ENCODE assay signal across 9 cellular contexts in the genomic region with DNA sequence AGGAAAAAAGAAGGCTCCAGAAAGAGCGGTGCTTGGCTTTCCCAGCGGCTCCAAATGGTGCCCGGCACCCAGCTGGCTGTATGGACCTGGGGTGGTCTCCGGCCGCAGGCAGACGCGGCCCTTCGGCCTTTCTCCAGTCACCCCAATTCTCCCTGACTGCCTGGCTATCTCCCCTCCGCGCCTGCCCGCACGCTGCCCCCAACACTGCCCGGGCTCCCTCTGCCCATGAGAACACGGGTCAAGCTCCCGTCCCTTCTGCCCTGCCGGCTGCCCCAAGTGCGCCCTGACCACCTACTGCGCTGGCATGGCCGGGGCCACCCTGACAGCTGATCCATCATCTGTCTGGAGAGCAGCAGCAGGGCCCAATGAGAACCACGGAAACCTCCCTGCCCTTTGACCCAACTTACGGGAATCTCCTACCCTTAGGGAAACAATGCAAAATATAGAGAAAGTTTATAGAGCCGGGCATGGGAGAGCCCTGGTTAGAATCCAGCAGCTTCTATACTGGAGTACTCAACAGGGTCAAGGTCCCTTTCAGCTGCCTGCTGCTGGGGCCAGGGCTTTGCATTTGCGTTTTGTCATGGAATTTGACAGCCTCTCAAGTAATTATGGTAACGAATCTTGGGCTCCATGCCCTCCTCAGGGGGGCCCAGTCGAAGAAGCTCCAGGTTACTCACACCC. TPM values are rescaled to one million over a fixed set of nuclear protein-coding genes. Genes with fewer than 3 reads are reported as not detected.
A peak's percentile ranks its signal among the peaks of the same experiment; 100 is the strongest.
DNase-seq lines count a peak whose midpoint lies in the region; ATAC-seq and TF ChIP-seq lines count a peak whose summit lies in the region.
"Had no signal": no experiment of that assay in that cellular context is flagged by ENCODE, and none has a peak within 500 bp of the region (broad histone marks: within the 10 kb centered on the region; RNA-seq: fewer than 3 reads in every experiment).

No MANE protein-coding gene starts in this region.

- no peaks in the 10 kb centered on the region for H3K36me3 Mint-ChIP-seq in activated naive CD8-positive, alpha-beta T cell
- peaks cover 10% of the 10 kb centered on the region for H3K36me3 Mint-ChIP-seq in activated naive CD8-positive, alpha-beta T cell treated with anti-CD3 and anti-CD28 coated beads, Interleukin-2, amount 50 U/mL, for 24 hours (ENCODE audit: low read depth)
- H3K36me3 Mint-ChIP-seq in naive thymus-derived CD4-positive, alpha-beta T cell: peaks cover 0 to 6% (median 3%) of the 10 kb centered on the region in 5 donors

- intact Hi-C loops in esophagus muscularis mucosa (cut with DNase I) (no loop called here), uterus (cut with DNase I; ENCODE audit: low total_unique reads) (no loop called here)
- intact Hi-C loops in naive thymus-derived CD4-positive, alpha-beta T cell (cut with micrococcal nuclease): loop anchor here (2.0 to 10.0 kb wide), 4 partner anchors 38 to 546 kb away; a partner anchor contains a TSS

- H3K36me3 ChIP-seq in esophagus muscularis mucosa (peaks cover 0 to 5% (median 0%) of the 10 kb centered on the region in 4 donors), uterus (no peaks in the 10 kb centered on the region)
- H3K36me3 ChIP-seq in naive thymus-derived CD4-positive, alpha-beta T cell (ENCODE audit: control insufficient read depth in 2 of 3, insufficient read depth in 3 of 3, low read length in 3 of 3): no peaks in the 10 kb centered on the region

- H3K27ac Mint-ChIP-seq in activated naive CD8-positive, alpha-beta T cell: no peak overlapping the region
- no peak overlapping the region for H3K27ac Mint-ChIP-seq in activated naive CD8-positive, alpha-beta T cell treated with anti-CD3 and anti-CD28 coated beads, Interleukin-2, amount 50 U/mL, for 24 hours
- peak overlapping the region in 5 of 9 donors; percentile 8 to 95 (median 56) for H3K27ac Mint-ChIP-seq in naive thymus-derived CD4-positive, alpha-beta T cell
- H3K27ac Mint-ChIP-seq in stimulated activated naive CD8-positive, alpha-beta T cell treated with anti-CD3 and anti-CD28 coated beads, Interleukin-15, amount 100 ng/mL, for 72 hours: no peak overlapping the region

- H3K4me3 ChIP-seq in esophagus muscularis mucosa (peak overlapping the region; percentile 66 to 79 (median 66)), uterus (peak overlapping the region; percentile 15 to 32)
- peak overlapping the region; percentile 62 for H3K4me3 ChIP-seq in naive thymus-derived CD4-positive, alpha-beta T cell (ENCODE audit: low read length)

- H3K27me3 Mint-ChIP-seq in activated naive CD8-positive, alpha-beta T cell: no peaks in the 10 kb centered on the region
- no peaks in the 10 kb centered on the region for H3K27me3 Mint-ChIP-seq in activated naive CD8-positive, alpha-beta T cell treated with anti-CD3 and anti-CD28 coated beads, Interleukin-2, amount 50 U/mL, for 24 hours
- H3K27me3 Mint-ChIP-seq in naive thymus-derived CD4-positive, alpha-beta T cell: no peaks in the 10 kb centered on the region
- H3K27me3 Mint-ChIP-seq in stimulated activated naive CD8-positive, alpha-beta T cell treated with anti-CD3 and anti-CD28 coated beads, Interleukin-15, amount 100 ng/mL, for 72 hours: no peaks in the 10 kb centered on the region

- TF ChIP-seq POLR2A in esophagus muscularis mucosa (IDR thresholded peaks at IDR 0.05; ENCODE audit: low read depth): no peak
- TF ChIP-seq POLR2A in uterus (IDR thresholded peaks at IDR 0.05): no peak

- no peaks in the 10 kb centered on the region for H3K9me3 Mint-ChIP-seq in activated naive CD8-positive, alpha-beta T cell (ENCODE audit: low read depth)
- H3K9me3 Mint-ChIP-seq in activated naive CD8-positive, alpha-beta T cell treated with anti-CD3 and anti-CD28 coated beads, Interleukin-2, amount 50 U/mL, for 24 hours: no peaks in the 10 kb centered on the region
- peaks cover 0 to 3% (median 0%) of the 10 kb centered on the region in 11 donors for H3K9me3 Mint-ChIP-seq in naive thymus-derived CD4-positive, alpha-beta T cell
- no peaks in the 10 kb centered on the region for H3K9me3 Mint-ChIP-seq in stimulated activated naive CD8-positive, alpha-beta T cell treated with anti-CD3 and anti-CD28 coated beads, Interleukin-15, amount 100 ng/mL, for 72 hours

- POLR2A ChIA-PET in naive thymus-derived CD4-positive, alpha-beta T cell (lab: Charles Lee): interaction anchor here (0.6 to 5.5 kb wide), 13 partner anchors 7 to 155 kb away, joined by 3 to 69 read pairs (median 4); a partner anchor contains a TSS

- peaks cover 17% of the 10 kb centered on the region for H3K4me1 Mint-ChIP-seq in activated naive CD8-positive, alpha-beta T cell (ENCODE audit: low read depth)
- H3K4me1 Mint-ChIP-seq in activated naive CD8-positive, alpha-beta T cell treated with anti-CD3 and anti-CD28 coated beads, Interleukin-2, amount 50 U/mL, for 24 hours: peaks cover 17% of the 10 kb centered on the region
- peaks cover 10 to 24% (median 20%) of the 10 kb centered on the region in 7 donors for H3K4me1 Mint-ChIP-seq in naive thymus-derived CD4-positive, alpha-beta T cell
- H3K4me1 Mint-ChIP-seq in stimulated activated naive CD8-positive, alpha-beta T cell treated with anti-CD3 and anti-CD28 coated beads, Interleukin-15, amount 100 ng/mL, for 72 hours: peaks cover 40% of the 10 kb centered on the region

- H3K4me1 ChIP-seq in esophagus muscularis mucosa (peaks cover 17 to 32% (median 25%) of the 10 kb centered on the region in 4 donors), uterus (no peaks in the 10 kb centered on the region)
- peaks cover 6 to 7% of the 10 kb centered on the region in 2 donors for H3K4me1 ChIP-seq in naive thymus-derived CD4-positive, alpha-beta T cell (ENCODE audit: control insufficient read depth in 2 of 2, insufficient read depth in 2 of 2, low read length in 2 of 2)

- H3K27ac ChIP-seq in esophagus muscularis mucosa (replicated peaks in 1 of 4) (peak overlapping the region; percentile 80 to 91 (median 90)), uterus (peak overlapping the region; percentile 93 to 97)
- H3K27ac ChIP-seq in naive thymus-derived CD4-positive, alpha-beta T cell (ENCODE audit: low read depth, low read length): no peak overlapping the region

- no peak for ATAC-seq in activated naive CD8-positive, alpha-beta T cell treated with anti-CD3 and anti-CD28 coated beads, Interleukin-2, amount 50 U/mL, for 24 hours
- no peak for ATAC-seq in naive thymus-derived CD4-positive, alpha-beta T cell
- ATAC-seq in HG03097 (IDR thresholded peaks at IDR 0.05; ENCODE audit: low FRiP score, unreplicated experiment): no peak
- ATAC-seq in stimulated activated naive CD8-positive, alpha-beta T cell treated with anti-CD3 and anti-CD28 coated beads, Interleukin-15, amount 100 ng/mL, for 72 hours: no peak
- no peak for ATAC-seq in HG02759 (IDR thresholded peaks at IDR 0.05; ENCODE audit: unreplicated experiment)

- no peak for TF ChIP-seq EP300 in esophagus muscularis mucosa (IDR thresholded peaks at IDR 0.05)

- TF ChIP-seq CTCF in esophagus muscularis mucosa (IDR thresholded peaks at IDR 0.05) (no peak), uterus (IDR thresholded peaks at IDR 0.05) (no peak)

- H3K4me3 Mint-ChIP-seq in activated naive CD8-positive, alpha-beta T cell: peak overlapping the region; percentile 32
- H3K4me3 Mint-ChIP-seq in activated naive CD8-positive, alpha-beta T cell treated with anti-CD3 and anti-CD28 coated beads, Interleukin-2, amount 50 U/mL, for 24 hours: no peak overlapping the region
- H3K4me3 Mint-ChIP-seq in naive thymus-derived CD4-positive, alpha-beta T cell: peak overlapping the region in 5 of 10 donors; percentile 9 to 87 (median 84)
- peak overlapping the region in 1 of 2 donors; percentile 44 for H3K4me3 Mint-ChIP-seq in stimulated activated naive CD8-positive, alpha-beta T cell treated with anti-CD3 and anti-CD28 coated beads, Interleukin-15, amount 100 ng/mL, for 72 hours

- no peaks in the 10 kb centered on the region for H3K9me3 ChIP-seq in esophagus muscularis mucosa
- H3K9me3 ChIP-seq in naive thymus-derived CD4-positive, alpha-beta T cell (ENCODE audit: control insufficient read depth in 2 of 3, low read length in 3 of 3): no peaks in the 10 kb centered on the region
- H3K9me3 ChIP-seq in uterus: no peaks in the 10 kb centered on the region

- WGBS in esophagus muscularis mucosa: 54% methylated on average over 24 of the region's 25 CpGs

- no peaks in the 10 kb centered on the region for H3K27me3 ChIP-seq in esophagus muscularis mucosa
- no peaks in the 10 kb centered on the region for H3K27me3 ChIP-seq in naive thymus-derived CD4-positive, alpha-beta T cell (ENCODE audit: control insufficient read depth in 2 of 2, insufficient read depth in 2 of 2, low read length in 2 of 2)
- H3K27me3 ChIP-seq in uterus: no peaks in the 10 kb centered on the region

- no peak for DNase-seq in activated naive CD8-positive, alpha-beta T cell treated with anti-CD3 and anti-CD28 coated beads, Interleukin-2, amount 50 U/mL, for 24 hours
- no peak for DNase-seq in esophagus muscularis mucosa (ENCODE audit: extremely low spot score)
- no peak for DNase-seq in naive thymus-derived CD4-positive, alpha-beta T cell
- DNase-seq in uterus: peak; percentile 46 to 49
- DNase-seq in stimulated activated naive CD8-positive, alpha-beta T cell treated with anti-CD3 and anti-CD28 coated beads, Interleukin-15, amount 100 ng/mL, for 72 hours: no peak
- DNase-seq: NCI-H82 had no signal

- CTCF ChIA-PET in naive thymus-derived CD4-positive, alpha-beta T cell (lab: Charles Lee): interaction anchor here (1.3 to 1.6 kb wide), 2 partner anchors 10 to 26 kb away, joined by 6 to 7 read pairs; a partner anchor contains a TSS

RNA-seq across cellular contexts. Expression of a gene that starts 1.2 kb away (rescaled TPM):
- 10 to 100 TPM; 34.9 to 49.4 (median 40.4) TPM for total RNA-seq in esophagus muscularis mucosa
- 10 to 100 TPM; 37.6 to 63.7 (median 50.9) TPM for total RNA-seq in naive thymus-derived CD4-positive, alpha-beta T cell
- polyA plus RNA-seq in naive thymus-derived CD4-positive, alpha-beta T cell: 10 to 100 TPM; 22.2 to 31.1 TPM
- total RNA-seq in uterus: 10 to 100 TPM in 2 of 4 donors, 1 to 10 TPM in 2; 5.1 to 55.9 (median 15.4) TPM

RNA-seq across cellular contexts. Expression of a gene that starts 26.8 kb away (rescaled TPM):
- total RNA-seq in esophagus muscularis mucosa (10 to 100 TPM; 24.5 to 44.9 (median 38.1) TPM), uterus (10 to 100 TPM in 3 of 4 donors, 1 to 10 TPM in 1; 9.1 to 62.8 (median 32.7) TPM)
- total RNA-seq in naive thymus-derived CD4-positive, alpha-beta T cell: 10 to 100 TPM; 11.7 to 22.7 (median 19.0) TPM
- 10 to 100 TPM; 35.0 to 58.7 TPM for polyA plus RNA-seq in naive thymus-derived CD4-positive, alpha-beta T cell

RNA-seq across cellular contexts. Expression of a gene that starts 29.4 kb away (rescaled TPM):
- total RNA-seq in esophagus muscularis mucosa: 10 to 100 TPM; 22.0 to 43.8 (median 27.3) TPM
- total RNA-seq in naive thymus-derived CD4-positive, alpha-beta T cell: 10 to 100 TPM; 35.4 to 74.3 (median 52.7) TPM
- 1 to 10 TPM; 3.9 to 6.2 TPM for polyA plus RNA-seq in naive thymus-derived CD4-positive, alpha-beta T cell
- total RNA-seq in uterus: 10 to 100 TPM; 15.5 to 69.6 (median 23.8) TPM

RNA-seq across cellular contexts. Expression of a gene that starts 30.2 kb away (rescaled TPM):
- total RNA-seq in esophagus muscularis mucosa (10 to 100 TPM; 12.0 to 18.3 (median 17.3) TPM), uterus (10 to 100 TPM in 3 of 4 donors, 1 to 10 TPM in 1; 2.6 to 30.0 (median 18.3) TPM)
- total RNA-seq in naive thymus-derived CD4-positive, alpha-beta T cell: 10 to 100 TPM; 29.6 to 45.5 (median 38.8) TPM
- 10 to 100 TPM; 19.6 to 26.4 TPM for polyA plus RNA-seq in naive thymus-derived CD4-positive, alpha-beta T cell

RNA-seq across cellular contexts. Expression of a gene that starts 30.8 kb away (rescaled TPM):
- total RNA-seq in esophagus muscularis mucosa (10 to 100 TPM; 41.7 to 75.8 (median 57.9) TPM), uterus (10 to 100 TPM; 14.7 to 36.3 (median 29.5) TPM)
- 10 to 100 TPM in 4 of 5 experiments, 1 to 10 TPM in 1; 9.2 to 41.5 (median 32.5) TPM for total RNA-seq in naive thymus-derived CD4-positive, alpha-beta T cell
- 10 to 100 TPM; 46.0 to 65.7 TPM for polyA plus RNA-seq in naive thymus-derived CD4-positive, alpha-beta T cell

Comparison
In these comparisons a context has a peak if more than half of its experiments do, and no peak if none do; other contexts are left out.
1. H3K27ac Mint-ChIP-seq: peak in naive thymus-derived CD4-positive, alpha-beta T cell (5 of 9); none in activated naive CD8-positive, alpha-beta T cell (single experiment), activated naive CD8-positive, alpha-beta T cell treated with anti-CD3 and anti-CD28 coated beads, Interleukin-2, amount 50 U/mL, for 24 hours (single experiment) and stimulated activated naive CD8-positive, alpha-beta T cell treated with anti-CD3 and anti-CD28 coated beads, Interleukin-15, amount 100 ng/mL, for 72 hours (0 of 2).
2. DNase-seq: peak in uterus (2 of 2); none in activated naive CD8-positive, alpha-beta T cell treated with anti-CD3 and anti-CD28 coated beads, Interleukin-2, amount 50 U/mL, for 24 hours (single experiment), esophagus muscularis mucosa (single experiment), naive thymus-derived CD4-positive, alpha-beta T cell (0 of 9) and stimulated activated naive CD8-positive, alpha-beta T cell treated with anti-CD3 and anti-CD28 coated beads, Interleukin-15, amount 100 ng/mL, for 72 hours (0 of 2).
3. intact Hi-C loops: an anchor here in naive thymus-derived CD4-positive, alpha-beta T cell (2.0 to 10.0 kb wide); none called in esophagus muscularis mucosa and uterus.
4. Peak in every context shown above with its lines, with median percentiles within 50 percentile points of each other: H3K4me3 ChIP-seq.